In the genomic region with DNA sequence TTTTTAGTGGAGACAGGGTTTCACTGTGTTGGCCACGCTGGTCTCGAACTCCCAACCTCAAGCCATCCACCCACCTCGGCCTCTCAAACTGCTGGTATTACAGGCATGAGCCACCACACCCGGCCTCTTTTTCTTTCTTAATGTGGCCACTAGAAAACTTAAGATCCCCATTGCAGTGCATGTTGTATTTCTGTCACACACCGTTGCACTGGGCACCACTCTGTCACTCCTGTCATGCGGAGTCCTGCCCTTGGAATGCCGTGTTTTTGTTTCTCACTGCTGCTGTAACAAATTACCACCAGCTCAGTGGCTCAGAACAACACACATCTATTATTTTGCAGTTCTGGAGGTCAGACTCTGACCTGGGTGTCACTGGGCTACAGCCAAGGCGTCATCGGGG, we compare ENCODE assay signal across 5 cellular contexts.
A peak's percentile ranks its signal among the peaks of the same experiment; 100 is the strongest.
DNase-seq lines count a peak whose midpoint lies in the region; TF ChIP-seq lines count a peak whose summit lies in the region.
"Not testable (repeated sequence)": the region's sequence is repeated elsewhere in the genome, so short reads cannot be mapped to it uniquely, and the experiment has no call there.

No MANE protein-coding gene starts in this region.

- H3K4me3 ChIP-seq in thyroid gland (replicated peaks in 1 of 3) = not testable (repeated sequence)

- H3K27me3 ChIP-seq in thyroid gland = not testable (repeated sequence)

- not testable (repeated sequence) for H3K4me1 ChIP-seq in thyroid gland

- H3K4me3 Mint-ChIP-seq in nephron progenitor cell = not testable (repeated sequence)

- not testable (repeated sequence) for H3K27ac ChIP-seq in thyroid gland

- H3K4me1 Mint-ChIP-seq in nephron progenitor cell = not testable (repeated sequence)

- H3K27ac Mint-ChIP-seq in nephron progenitor cell = not testable (repeated sequence)

- not testable (repeated sequence) for H3K36me3 Mint-ChIP-seq in nephron progenitor cell (ENCODE audit: low read depth)

- peaks cover 22% of the 10 kb centered on the region for H3K9me3 Mint-ChIP-seq in nephron progenitor cell

- not testable (repeated sequence) for H3K36me3 ChIP-seq in thyroid gland

- not testable (repeated sequence) for H3K27me3 Mint-ChIP-seq in nephron progenitor cell (ENCODE audit: low read depth, poor library complexity)

- not testable (repeated sequence) for TF ChIP-seq CTCF in nephron progenitor cell (IDR thresholded peaks at IDR 0.05); thyroid gland (IDR thresholded peaks at IDR 0.05)

- in situ Hi-C loops in Caki2 (cut with HindIII; ENCODE audit: low pct_unique_long_range_greater_than_20kb, low sequenced_read_pairs) = not testable (repeated sequence)

- H3K9me3 ChIP-seq in thyroid gland = not testable (repeated sequence)

- TF ChIP-seq POLR2A in thyroid gland (IDR thresholded peaks at IDR 0.05) = not testable (repeated sequence)

- WGBS in thyroid gland, 2 donors = 40 to 50% methylated on average over 7 of the region's 9 CpGs

- peak; percentile 59 for DNase-seq in Caki2 (ENCODE audit: low read depth)
- DNase-seq in ecto neural progenitor cell (ENCODE audit: low spot score) = peak; percentile 3
- peak; percentile 53 for DNase-seq in kidney tubule cell (ENCODE audit: low spot score)
- DNase-seq in nephron progenitor cell = peak; percentile 15
- peak; percentile 28 to 58 for DNase-seq in thyroid gland

- intact Hi-C loops in thyroid gland (cut with DNase I) = not testable (repeated sequence)

Comparison
In these comparisons a context has a peak if more than half of its experiments do, and no peak if none do; other contexts are left out.
1. DNase-seq: peak in every context shown above with its lines; median percentile 59 in Caki2; 53 in kidney tubule cell; 43 in thyroid gland; 15 in nephron progenitor cell; 3 in ecto neural progenitor cell.